9 cellular contexts compared by ENCODE assay signal in the genomic region with DNA sequence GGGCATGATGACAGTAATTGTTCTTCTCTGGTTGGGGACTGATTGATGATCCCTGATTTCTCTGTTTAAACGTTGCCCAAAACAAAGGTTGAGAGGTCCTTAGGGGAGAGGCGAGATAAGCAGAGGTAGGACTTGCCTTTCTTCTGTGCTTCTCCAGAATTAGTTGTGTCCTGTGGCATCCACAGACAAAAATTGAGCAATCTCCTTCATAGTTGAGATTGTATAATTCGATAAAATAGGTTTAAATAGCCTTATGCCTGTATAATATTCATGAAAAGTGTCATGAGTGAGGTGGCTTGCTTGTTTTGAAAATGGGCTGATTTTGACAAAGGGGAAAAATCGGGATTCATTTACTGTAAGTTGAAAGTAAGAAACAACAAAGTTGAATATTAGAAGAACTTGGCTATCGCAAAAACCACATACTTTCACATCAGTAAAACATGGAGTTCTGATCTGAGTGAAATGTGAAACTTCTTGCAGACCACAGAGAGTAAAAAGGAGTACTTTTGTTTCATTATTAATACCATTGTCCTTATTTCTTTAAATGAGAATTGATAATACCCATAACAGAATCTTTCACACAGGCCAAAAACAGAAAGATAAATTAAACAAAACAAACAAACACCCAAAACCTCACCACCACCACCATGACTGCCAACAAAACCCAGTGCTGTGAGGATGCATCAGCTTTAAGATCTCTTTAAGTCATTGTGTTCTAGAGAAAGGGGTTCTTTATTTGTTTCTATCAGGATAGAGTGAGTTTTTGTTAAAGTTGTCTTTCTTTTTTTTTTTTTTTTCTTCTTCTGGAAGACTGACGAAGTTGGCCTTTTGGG.
DNase-seq lines count a peak whose midpoint lies in the region; ATAC-seq, FAIRE-seq and TF ChIP-seq lines count a peak whose summit lies in the region.
"Had no signal": no experiment of that assay in that cellular context is flagged by ENCODE, and none has a peak within 500 bp of the region (broad histone marks: within the 10 kb centered on the region; RNA-seq: fewer than 3 reads in every experiment).

No MANE protein-coding gene starts in this region.

- ATAC-seq in GM18498 (IDR thresholded peaks at IDR 0.05; ENCODE audit: unreplicated experiment) (peak; percentile 96), GM19467 (IDR thresholded peaks at IDR 0.05; ENCODE audit: unreplicated experiment) (peak; percentile 97), HG03159 (IDR thresholded peaks at IDR 0.05; ENCODE audit: unreplicated experiment) (peak; percentile 98), GM12878 (peak; percentile 89)

- DNase-seq in GM12878 (ENCODE audit: low read depth, low spot score) (peak; percentile 54), DMS79 (lab: John Stamatoyannopoulos, UW) (no peak), NCI-H1436 treated with DMSO at 0.1 percent for 48 hours (lab: John Stamatoyannopoulos, UW) (no peak), stomach (no peak), NCI-H526 treated with DMSO at 0.1 percent for 48 hours (lab: John Stamatoyannopoulos, UW) (no peak)
- DNase-seq: NCI-H510A treated with DMSO at 0.1 percent for 48 hours had no signal

- no peak overlapping the region for H2AFZ ChIP-seq in GM12878 (ENCODE audit: control insufficient read depth, low read depth, low read length)

- TF ChIP-seq EP300 in GM12878 (IDR thresholded peaks at IDR 0.05; ENCODE audit: borderline replicate concordance in 1 of 2, control insufficient read depth in 1 of 2, low read depth in 2 of 2, low read length in 2 of 2) = peak; percentile 68 to 77; a peak in 3 of 4 replicates
- no peak for TF ChIP-seq EP300 in stomach (IDR thresholded peaks at IDR 0.05)

- peak; percentile 90 for FAIRE-seq in GM12878 (lab: Jason Lieb, UNC)

- TF ChIP-seq POLR2A in GM12878 (IDR thresholded peaks at IDR 0.05; ENCODE audit: low read depth, low read length) = no peak
- no peak for TF ChIP-seq POLR2A in stomach (IDR thresholded peaks at IDR 0.05)

- POLR2A ChIA-PET in GM12878 (lab: Charles Lee) = interaction anchor here (0.7 kb wide), 1 partner anchor 375 kb away, joined by 4 read pairs; no protein-coding TSS in a partner anchor

- H3K36me3 ChIP-seq in GM12878 (ENCODE audit: control insufficient read depth in 2 of 2, insufficient read depth in 2 of 2, low read length in 1 of 2) (no peaks in the 10 kb centered on the region), stomach (peaks cover 0 to 7% (median 0%) of the 10 kb centered on the region in 4 donors)

- no peaks in the 10 kb centered on the region for H3K79me2 ChIP-seq in GM12878 (ENCODE audit: control insufficient read depth, insufficient read depth, low read length)

- no peak for TF ChIP-seq CTCF in GM12878 (IDR thresholded peaks at IDR 0.05 in 2 of 3, conservative IDR thresholded peaks at IDR 0.05 in 1 of 3; ENCODE audit: control insufficient read depth in 2 of 3, extremely low read depth in 1 of 3, insufficient read depth in 1 of 3, low read depth in 3 of 3, low read length in 3 of 3)
- TF ChIP-seq CTCF in stomach (IDR thresholded peaks at IDR 0.05) = no peak

- H3K27ac ChIP-seq in GM12878 (ENCODE audit: control insufficient read depth, insufficient read depth) = no peak overlapping the region
- peak overlapping the region in 2 of 5 donors; percentile 3 to 12 for H3K27ac ChIP-seq in stomach

- intact Hi-C loops in GM12878 (cut with micrococcal nuclease; ENCODE audit: unreplicated experiment) = loop anchor here (1.0 to 5.0 kb wide), 2 partner anchors 137 to 567 kb away; no protein-coding TSS in a partner anchor
- intact Hi-C loops in stomach (cut with DNase I; ENCODE audit: low total_unique reads) = no loop called here

- no peaks in the 10 kb centered on the region for H4K20me1 ChIP-seq in GM12878 (ENCODE audit: control insufficient read depth, insufficient read depth)

- H3K9ac ChIP-seq in GM12878 (ENCODE audit: control insufficient read depth, insufficient read depth, low read length) = no peak overlapping the region

- SMC1A ChIA-PET in GM12878 (lab: Charles Lee; ENCODE audit: uncharacterized antibody, unreplicated experiment) = no interaction called here

- H3K9me3 ChIP-seq in GM12878 (replicated peaks; ENCODE audit: control insufficient read depth, insufficient read depth, low read length) (peaks cover 6% of the 10 kb centered on the region; the same call in 2 of the 3 replicates), stomach (no peaks in the 10 kb centered on the region)

- H3K4me1 ChIP-seq in GM12878 (ENCODE audit: control insufficient read depth, insufficient read depth, low read length) = peaks cover 10% of the 10 kb centered on the region; the same call in 1 of the 2 replicates
- peaks cover 4 to 37% (median 21%) of the 10 kb centered on the region in 4 donors for H3K4me1 ChIP-seq in stomach

- H3K27me3 ChIP-seq in GM12878 (replicated peaks in 1 of 2; ENCODE audit: control insufficient read depth in 2 of 2, insufficient read depth in 2 of 2, low read length in 1 of 2) (peaks cover 0 to 8% of the 10 kb centered on the region in 2 experiments; a peak in 1 of 4 replicates), stomach (no peaks in the 10 kb centered on the region)

- BruUV-seq in GM12878 (replicated peaks; lab: Mats Ljungman, UMichigan) = no TSS peak

- in situ Hi-C loops in GM12878 (cut with MboI) = no loop called here

- H3K4me2 ChIP-seq in GM12878 (ENCODE audit: control insufficient read depth, insufficient read depth) = peak overlapping the region; percentile 65

- RAD21 ChIA-PET in GM12878 (lab: Charles Lee; ENCODE audit: unreplicated experiment) = no interaction called here

- no peak for TF ChIP-seq RAD21 in GM12878 (IDR thresholded peaks at IDR 0.05; ENCODE audit: insufficient read depth, low read depth, low read length)

- 0% methylated on average over 6 of the region's 6 CpGs for WGBS in GM12878 (ENCODE audit: insufficient coverage, insufficient replicate concordance, low lambda C conversion rate, missing lambda C conversion rate)
- WGBS in stomach, 5 donors = 70 to 82% (median 73%) methylated on average over 6 of the region's 6 CpGs

- CTCF ChIA-PET in GM12878 (lab: Yijun Ruan, JAX) = no interaction called here

- H3K4me3 ChIP-seq in GM12878 = no peak overlapping the region
- H3K4me3 ChIP-seq in stomach = no peak overlapping the region

TF ChIP-seq in GM12878, 131 proteins besides CTCF, POLR2A, EP300 and RAD21 (continues in another document):
- TF ChIP-seq ZNF274 (IDR thresholded peaks at IDR 0.05; ENCODE audit: insufficient read depth, insufficient read length) (no peak), YY1 (IDR thresholded peaks at IDR 0.05; ENCODE audit: low read depth, low read length) (no peak), NFYA (IDR thresholded peaks at IDR 0.05; ENCODE audit: borderline replicate concordance, low read depth, low read length) (no peak), MTA2 (IDR thresholded peaks at IDR 0.05; ENCODE audit: low read depth) (peak; percentile 75; the same call in 1 of the 2 replicates), BMI1 (IDR thresholded peaks at IDR 0.05; ENCODE audit: borderline replicate concordance) (peak; percentile 46), EED (IDR thresholded peaks at IDR 0.05; ENCODE audit: low read depth) (peak; percentile 45; the same call in 1 of the 2 replicates), IRF3 (IDR thresholded peaks at IDR 0.05) (no peak), ATF2 (IDR thresholded peaks at IDR 0.05; ENCODE audit: low read length) (peak; percentile 97), STAT3 (IDR thresholded peaks at IDR 0.05; ENCODE audit: low read depth, low read length) (peak; percentile 83; the same call in 1 of the 2 replicates), ZNF207 (IDR thresholded peaks at IDR 0.05; ENCODE audit: borderline replicate concordance) (no peak), WRNIP1 (IDR thresholded peaks at IDR 0.05; ENCODE audit: borderline replicate concordance, low read depth, low read length) (no peak), NR2C2 (IDR thresholded peaks at IDR 0.05; ENCODE audit: borderline replicate concordance, control insufficient read depth, insufficient read length, low read depth) (no peak), BCL11A (IDR thresholded peaks at IDR 0.05; ENCODE audit: low read depth, low read length) (peak; percentile 95), ZNF622 (IDR thresholded peaks at IDR 0.05) (no peak), SMAD1 (IDR thresholded peaks at IDR 0.05; ENCODE audit: low read depth, partially characterized antibody) (no peak), MXI1 (IDR thresholded peaks at IDR 0.05; ENCODE audit: low read depth, low read length) (no peak), POLR2AphosphoS2 (IDR thresholded peaks at IDR 0.05; ENCODE audit: low read depth, low read length) (no peak), CEBPB (IDR thresholded peaks at IDR 0.05; ENCODE audit: borderline replicate concordance in 1 of 2, low read depth in 2 of 2, low read length in 2 of 2) (peak in 1 of 2 experiments; percentile 72; a peak in 1 of 4 replicates)
